8 cellular contexts compared by ENCODE assay signal in genomic region chr19:4471400-4472173, GRCh38. TPM values are rescaled to one million over a fixed set of nuclear protein-coding genes. Genes with fewer than 3 reads are reported as not detected.
A peak's percentile ranks its signal among the peaks of the same experiment; 100 is the strongest.
DNase-seq lines count a peak whose midpoint lies in the region; ATAC-seq, FAIRE-seq and TF ChIP-seq lines count a peak whose summit lies in the region.

No MANE protein-coding gene starts in this region.

- H3K36me3 ChIP-seq in brain microvascular endothelial cell (replicated peaks), result peaks cover 10% of the 10 kb centered on the region
- no peaks in the 10 kb centered on the region for H3K36me3 ChIP-seq in gastrocnemius medialis

- TF ChIP-seq CTCF in brain microvascular endothelial cell (IDR thresholded peaks at IDR 0.05; ENCODE audit: low read depth, low read length, missing control alignments), result no peak
- no peak for TF ChIP-seq CTCF in gastrocnemius medialis (IDR thresholded peaks at IDR 0.05 in 4 of 5, conservative IDR thresholded peaks at IDR 0.05 in 1 of 5)

- H3K4me3 ChIP-seq in brain microvascular endothelial cell (ENCODE audit: low read depth, low read length) (peak overlapping the region; percentile 64), iPS-11a (ENCODE audit: low read depth, low read length) (peak overlapping the region; percentile 59), gastrocnemius medialis (peak overlapping the region; percentile 57 to 85 (median 76))

- peak; percentile 43 for TF ChIP-seq POLR2A in GM18526 (IDR thresholded peaks at IDR 0.05; ENCODE audit: extremely low read depth, insufficient read length)
- TF ChIP-seq POLR2A in gastrocnemius medialis (IDR thresholded peaks at IDR 0.05), result peak; percentile 45 to 84

- FAIRE-seq in TTC549 (lab: Jason Lieb, UNC), result peak; percentile 99

- in situ Hi-C loops in brain microvascular endothelial cell (cut with HindIII; ENCODE audit: low pct_ligation_motif_present, low sequenced_read_pairs), result no loop called here
- in situ Hi-C loops in gastrocnemius medialis (cut with MboI; ENCODE audit: low sequenced_read_pairs in 4 of 4), result no loop called here

- H3K27ac ChIP-seq in brain microvascular endothelial cell (peak overlapping the region; percentile 78), gastrocnemius medialis (peak overlapping the region; percentile 80 to 95 (median 90))

- intact Hi-C loops in gastrocnemius medialis (cut with DNase I; ENCODE audit: low total_unique reads), result loop anchor here (1.0 kb wide), 1 partner anchor 14 kb away; the partner anchor contains the start of gene UBXN6

- ATAC-seq in HG03064 (IDR thresholded peaks at IDR 0.05; ENCODE audit: low read depth, unreplicated experiment), result peak; percentile 80
- ATAC-seq in gastrocnemius medialis, result peak; percentile 96 to 97

- DNase-seq in 8988T (peak; percentile 97), NCI-H2107 (lab: John Stamatoyannopoulos, UW) (peak; percentile 99), brain microvascular endothelial cell (peak; percentile 100), gastrocnemius medialis (peak; percentile 99 to 100)

- H3K4me1 ChIP-seq in gastrocnemius medialis, result peaks cover 16 to 18% of the 10 kb centered on the region in 2 donors

- no peaks in the 10 kb centered on the region for H3K9me3 ChIP-seq in gastrocnemius medialis

- no peaks in the 10 kb centered on the region for H3K27me3 ChIP-seq in brain microvascular endothelial cell (replicated peaks)
- H3K27me3 ChIP-seq in gastrocnemius medialis, result no peaks in the 10 kb centered on the region

RNA-seq across cellular contexts. Expression of gene HDGFL2, which starts 0.5 kb away (rescaled TPM):
- total RNA-seq in gastrocnemius medialis, result 10 to 100 TPM; 46.5 to 83.2 (median 56.1) TPM

RNA-seq across cellular contexts. Expression of gene UBXN6, which starts 14.0 kb away (rescaled TPM):
- total RNA-seq in gastrocnemius medialis, result 100 to 1,000 TPM in 3 of 4 donors, 10 to 100 TPM in 1; 93.8 to 230 (median 114) TPM

RNA-seq across cellular contexts. Expression of gene PLIN4, which starts 46.7 kb away (rescaled TPM):
- total RNA-seq in gastrocnemius medialis, result 100 to 1,000 TPM in 3 of 4 donors, 10 to 100 TPM in 1; 79.6 to 282 (median 152) TPM

Comparison
In these comparisons a context has a peak if more than half of its experiments do, and no peak if none do; other contexts are left out.
1. Peak in every context shown above with its lines: DNase-seq, ATAC-seq, H3K4me3 ChIP-seq and H3K27ac ChIP-seq.